9 cellular contexts compared by ENCODE assay signal in genomic region chr15:55992769-55993110, GRCh38. TPM values are rescaled to one million over a fixed set of nuclear protein-coding genes. Genes with fewer than 3 reads are reported as not detected.
DNase-seq lines count a peak whose midpoint lies in the region; ATAC-seq and TF ChIP-seq lines count a peak whose summit lies in the region.
"Had no signal": no experiment of that assay in that cellular context is flagged by ENCODE, and none has a peak within 500 bp of the region (broad histone marks: within the 10 kb centered on the region; RNA-seq: fewer than 3 reads in every experiment).

No MANE protein-coding gene starts in this region.

- peaks cover 0 to 14% (median 4%) of the 10 kb centered on the region in 4 donors for H3K4me1 ChIP-seq in liver (ENCODE audit: control insufficient read depth in 4 of 4, insufficient read depth in 4 of 4, low read length in 3 of 4)
- H3K4me1 ChIP-seq in thoracic aorta (ENCODE audit: control insufficient read depth in 1 of 2, low read depth in 2 of 2) = peaks cover 0 to 33% of the 10 kb centered on the region in 2 donors

- H3K27ac ChIP-seq in liver (ENCODE audit: low read depth in 1 of 2, low read length in 2 of 2) (peak overlapping the region; percentile 92 to 95), thoracic aorta (peak overlapping the region; percentile 94 to 95)

- ATAC-seq in thoracic aorta (ENCODE audit: insufficient number of reproducible peaks, low FRiP score, low read depth) (no peak), HG03354 (IDR thresholded peaks at IDR 0.05; ENCODE audit: poor library complexity, severe bottlenecking, unreplicated experiment) (no peak), HG03439 (IDR thresholded peaks at IDR 0.05; ENCODE audit: unreplicated experiment) (no peak)

- TF ChIP-seq RAD21 in liver (IDR thresholded peaks at IDR 0.05) = no peak

- H3K27me3 ChIP-seq in liver (ENCODE audit: control insufficient read depth in 4 of 4, insufficient read depth in 4 of 4, low read length in 3 of 4) (no peaks in the 10 kb centered on the region), thoracic aorta (replicated peaks; ENCODE audit: insufficient read depth) (no peaks in the 10 kb centered on the region)

- no peak for DNase-seq in activated CD4-positive, alpha-beta T cell treated with anti-CD3 and anti-CD28 coated beads, Interleukin-2, amount 10 ng/mL, durations not matched to agents 24 days and 14 days
- DNase-seq in activated CD4-positive, alpha-beta T cell treated with anti-CD3 and anti-CD28 coated beads for 48 hours = no peak
- DNase-seq in astrocyte of the spinal cord (ENCODE audit: low read depth, low spot score) = no peak
- no peak for DNase-seq in thoracic aorta (ENCODE audit: low spot score)
- no peak for DNase-seq in NCI-H1436 (lab: John Stamatoyannopoulos, UW)
- DNase-seq: DMS79 had no signal

- H3K4me1 Mint-ChIP-seq in activated CD4-positive, alpha-beta T cell treated with anti-CD3 and anti-CD28 coated beads, Interleukin-2, amount 10 ng/mL, durations not matched to agents 24 days and 14 days = peaks cover 24% of the 10 kb centered on the region

- H3K27ac Mint-ChIP-seq in activated CD4-positive, alpha-beta T cell treated with anti-CD3 and anti-CD28 coated beads, Interleukin-2, amount 10 ng/mL, durations not matched to agents 24 days and 14 days = peak overlapping the region; percentile 68

- H3K9me3 Mint-ChIP-seq in activated CD4-positive, alpha-beta T cell treated with anti-CD3 and anti-CD28 coated beads, Interleukin-2, amount 10 ng/mL, durations not matched to agents 24 days and 14 days = no peaks in the 10 kb centered on the region

- peak overlapping the region; percentile 89 for H3K4me3 Mint-ChIP-seq in activated CD4-positive, alpha-beta T cell treated with anti-CD3 and anti-CD28 coated beads, Interleukin-2, amount 10 ng/mL, durations not matched to agents 24 days and 14 days

- WGBS in liver = 1% methylated on average over 9 of the region's 9 CpGs

- H3K36me3 ChIP-seq in liver (ENCODE audit: control insufficient read depth in 4 of 4, insufficient read depth in 3 of 4, low read depth in 1 of 4, low read length in 3 of 4) = no peaks in the 10 kb centered on the region
- H3K36me3 ChIP-seq in thoracic aorta = no peaks in the 10 kb centered on the region

- H3K4me3 ChIP-seq in astrocyte of the spinal cord (ENCODE audit: low read depth, low read length) (peak overlapping the region; percentile 79), liver (ENCODE audit: low read depth in 1 of 3, low read length in 3 of 3) (peak overlapping the region; percentile 64 to 84 (median 74)), thoracic aorta (peak overlapping the region; percentile 98)

- in situ Hi-C loops in astrocyte of the spinal cord (cut with HindIII; ENCODE audit: low sequenced_read_pairs) = no loop called here

- no peaks in the 10 kb centered on the region for H3K9me3 ChIP-seq in liver (ENCODE audit: control insufficient read depth in 4 of 4, low read length in 3 of 4)
- H3K9me3 ChIP-seq in thoracic aorta = no peaks in the 10 kb centered on the region

- H3K36me3 Mint-ChIP-seq in activated CD4-positive, alpha-beta T cell treated with anti-CD3 and anti-CD28 coated beads, Interleukin-2, amount 10 ng/mL, durations not matched to agents 24 days and 14 days (ENCODE audit: low read depth) = peaks cover 5% of the 10 kb centered on the region

- peaks cover 33% of the 10 kb centered on the region for H3K27me3 Mint-ChIP-seq in activated CD4-positive, alpha-beta T cell treated with anti-CD3 and anti-CD28 coated beads, Interleukin-2, amount 10 ng/mL, durations not matched to agents 24 days and 14 days

- intact Hi-C loops in activated CD4-positive, alpha-beta T cell treated with anti-CD3 and anti-CD28 coated beads, Interleukin-2, amount 10 ng/mL, durations not matched to agents 24 days and 14 days (cut with micrococcal nuclease) = loop anchor here (1.0 to 2.0 kb wide), 3 partner anchors 51 to 252 kb away; no protein-coding TSS in a partner anchor

- peak overlapping the region; percentile 45 to 46 for H3K9ac ChIP-seq in liver (ENCODE audit: low read depth in 1 of 2, low read length in 2 of 2)

- TF ChIP-seq CTCF in astrocyte of the spinal cord (IDR thresholded peaks at IDR 0.05; ENCODE audit: low read depth, low read length) = no peak
- no peak for TF ChIP-seq CTCF in liver (IDR thresholded peaks at IDR 0.05; ENCODE audit: low read depth, low read length, missing input control)
- TF ChIP-seq CTCF in thoracic aorta (IDR thresholded peaks at IDR 0.05) = no peak

TF ChIP-seq in liver, 16 proteins besides CTCF, POLR2A, EP300 and RAD21:
- peak; percentile 6 to 49 for TF ChIP-seq HNF4A (conservative IDR thresholded peaks at IDR 0.05)
- no peak for TF ChIP-seq NR2F2 (IDR thresholded peaks at IDR 0.05)

RNA-seq across cellular contexts. Expression of gene NEDD4, which starts 0.7 kb away (rescaled TPM):
- 9.5 and 10.7 TPM in 2 replicates for total RNA-seq in activated CD4-positive, alpha-beta T cell treated with anti-CD3 and anti-CD28 coated beads, Interleukin-2, amount 10 ng/mL, durations not matched to agents 24 days and 14 days
- total RNA-seq in liver = 10 to 100 TPM; 15.5 to 17.5 TPM
- polyA plus RNA-seq in liver = 1 to 10 TPM; 9.1 to 9.3 TPM
- 10 to 100 TPM; 25.3 to 27.4 TPM for total RNA-seq in thoracic aorta
